Comparison of ENCODE assay signal across 8 cellular contexts in the genomic region with DNA sequence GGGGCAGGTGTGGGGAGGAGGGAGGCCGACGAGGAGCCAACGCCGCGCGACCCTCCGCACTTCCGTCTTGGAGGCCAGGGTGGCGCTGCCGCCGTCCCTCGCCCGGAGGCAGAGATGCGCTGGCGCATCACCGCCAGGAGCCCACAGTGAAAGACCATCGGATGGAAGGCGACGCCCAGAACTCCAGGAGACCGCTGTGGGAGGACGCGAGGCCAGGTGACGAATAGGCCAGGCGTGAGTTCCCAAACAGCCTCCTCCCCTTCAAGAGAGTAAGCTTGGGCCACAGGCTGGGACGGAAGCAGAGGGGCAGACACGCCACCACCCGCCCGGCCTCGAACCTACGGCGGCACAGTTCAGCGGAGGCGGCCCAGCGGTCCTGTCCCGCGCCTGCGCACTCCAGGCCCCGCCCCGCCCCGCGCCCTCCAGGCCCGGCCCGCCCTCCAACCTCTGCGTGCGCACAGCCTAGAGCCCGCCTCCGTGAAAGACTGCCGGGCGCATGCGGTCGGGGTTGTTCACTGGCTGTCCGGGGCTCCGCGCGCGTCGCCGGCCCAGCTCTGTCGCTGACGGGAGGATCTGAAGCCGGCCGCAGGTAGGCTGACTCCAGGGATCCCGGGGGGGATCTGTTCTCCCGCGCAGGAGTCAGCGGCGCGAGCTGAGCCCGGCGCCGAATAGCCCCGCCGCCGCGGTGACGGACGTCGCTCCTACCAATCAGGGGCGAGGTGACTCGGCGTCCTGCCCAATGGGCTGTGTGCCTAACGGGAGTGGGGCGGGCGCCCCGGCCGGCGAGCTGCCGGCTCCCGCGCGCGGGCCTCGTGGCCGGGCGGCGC. TPM values are rescaled to one million over a fixed set of nuclear protein-coding genes. Genes with fewer than 3 reads are reported as not detected.
DNase-seq lines count a peak whose midpoint lies in the region; ATAC-seq and TF ChIP-seq lines count a peak whose summit lies in the region.

Gene CTPS1, plus strand, starts transcription at position 456 of the 827 bp plus-strand sequence. CDS start 3,595 bp downstream, outside the sequence.

- H3K4me1 ChIP-seq in Caco-2, result peaks cover 70% of the 10 kb centered on the region

- POLR2A ChIA-PET in Caco-2 (lab: Charles Lee), result interaction anchor here (0.5 to 1.7 kb wide), 3 partner anchors 118 to 288 kb away, joined by 3 to 15 read pairs (median 7); partner anchors contain the start of genes CITED4 and NFYC

- H3K27me3 Mint-ChIP-seq in Caco-2 (ENCODE audit: insufficient read depth, unreplicated experiment), result no peaks in the 10 kb centered on the region

- H3K36me3 ChIP-seq in Caco-2 (ENCODE audit: control insufficient read depth, insufficient read depth, low read length), result no peaks in the 10 kb centered on the region

- H3K4me3 Mint-ChIP-seq in Caco-2 (ENCODE audit: unreplicated experiment), result peak within 1 kb of the TSS; percentile 94

- peak within 1 kb of the TSS; percentile 93 for H3K27ac Mint-ChIP-seq in Caco-2 (ENCODE audit: unreplicated experiment)

- H3K4me3 ChIP-seq in Caco-2 (ENCODE audit: low read depth, low read length), result peak within 1 kb of the TSS; percentile 46

- peaks cover 40% of the 10 kb centered on the region for H3K36me3 Mint-ChIP-seq in Caco-2 (ENCODE audit: insufficient read depth, unreplicated experiment)

- H3K27me3 ChIP-seq in Caco-2 (replicated peaks; ENCODE audit: control insufficient read depth, insufficient read depth, low read length), result no peaks in the 10 kb centered on the region

- CTCF ChIA-PET in Caco-2 (lab: Charles Lee), result interaction anchor here (0.8 kb wide), 1 partner anchor 131 kb away, joined by 4 read pairs; no protein-coding TSS in a partner anchor

- H3K4me1 Mint-ChIP-seq in Caco-2 (ENCODE audit: low read depth, unreplicated experiment), result peaks cover 43% of the 10 kb centered on the region

- DNase-seq in Caco-2, result peak; percentile 91 to 92
- peak; percentile 95 for DNase-seq in HT-29 (ENCODE audit: low spot score)
- DNase-seq in NK-92 treated with Interleukin-12 subunit alpha and Interleukin-12 subunit beta, amount 100 ng/mL, for 24 hours (lab: John Stamatoyannopoulos, UW), result peak; percentile 93
- DNase-seq in activated CD8-positive, alpha-beta memory T cell treated with anti-CD3 and anti-CD28 coated beads for 24 hours, result peak; percentile 99
- DNase-seq in effector CD8-positive, alpha-beta T cell (lab: John Stamatoyannopoulos, UW), result peak; percentile 89
- peak; percentile 93 to 96 for DNase-seq in lung microvascular endothelial cell (ENCODE audit: low read depth in 2 of 2)
- peak; percentile 92 to 96 (median 95) for DNase-seq in stimulated activated CD4-positive, alpha-beta T cell treated with anti-CD3 and anti-CD28 coated beads, TNF-alpha, amount 100 ng/mL, for 48 hours (ENCODE audit: low read depth in 3 of 3)

- no peaks in the 10 kb centered on the region for H3K9me3 ChIP-seq in Caco-2

- ATAC-seq in GM21360 (IDR thresholded peaks at IDR 0.05; ENCODE audit: unreplicated experiment), result peak; percentile 79

- no TSS peak for BruUV-seq in Caco-2 (replicated peaks; lab: Mats Ljungman, UMichigan)

- no peak for TF ChIP-seq CTCF in Caco-2 (IDR thresholded peaks at IDR 0.05; ENCODE audit: insufficient read depth in 1 of 2, low read depth in 1 of 2, low read length in 1 of 2, severe bottlenecking in 1 of 2, unreplicated experiment in 1 of 2)

- no peaks in the 10 kb centered on the region for H3K9me3 Mint-ChIP-seq in Caco-2 (ENCODE audit: unreplicated experiment)

- intact Hi-C loops in Caco-2 (cut with micrococcal nuclease; ENCODE audit: unreplicated experiment), result no loop called here

RNA-seq across cellular contexts. Expression of gene CTPS1, which starts in this region (rescaled TPM):
- total RNA-seq in Caco-2 (2022), result 63.1 and 63.7 TPM in 2 replicates
- 30.6 and 40.1 TPM in 2 replicates for total RNA-seq in HT-29 (2014; rRNA removed; shearing (Covaris generic))
- 13.5 and 16.5 TPM in 2 replicates for total RNA-seq in lung microvascular endothelial cell

Comparison
In these comparisons a context has a peak if more than half of its experiments do, and no peak if none do; other contexts are left out.
1. Peak in every context shown above with its lines: DNase-seq, ATAC-seq and H3K4me3 ChIP-seq.